In genomic region chr3:135258916-135259315, GRCh38 we compare ENCODE assay signal across 18 cellular contexts.
DNase-seq lines count a peak whose midpoint lies in the region; ATAC-seq, FAIRE-seq and TF ChIP-seq lines count a peak whose summit lies in the region.
"Had no signal": no experiment of that assay in that cellular context is flagged by ENCODE, and none has a peak within 500 bp of the region (broad histone marks: within the 10 kb centered on the region; RNA-seq: fewer than 3 reads in every experiment).

No MANE protein-coding gene starts in this region.

- H3K4ac ChIP-seq in neuronal stem cell (ENCODE audit: low read length) = no peak overlapping the region

- H3K14ac ChIP-seq in neuronal stem cell (ENCODE audit: low read length) = no peak overlapping the region

- H3K79me1 ChIP-seq in neuronal stem cell (ENCODE audit: low read depth, low read length) = no peaks in the 10 kb centered on the region

- H4K91ac ChIP-seq in neuronal stem cell (ENCODE audit: low read depth, low read length, poor library complexity) = no peak overlapping the region

- H2AFZ ChIP-seq in GM23338 (no peak overlapping the region; the same call in 1 of the 2 replicates), neuronal stem cell (ENCODE audit: low read length) (no peak overlapping the region)

- H3K4me1 Mint-ChIP-seq in GM23338 = peaks cover 27% of the 10 kb centered on the region
- H3K4me1 Mint-ChIP-seq in activated T-cell treated with anti-CD3 and anti-CD28 coated beads, Interleukin-2, amount 50 U/mL, for 72 hours (ENCODE audit: low read depth) = no peaks in the 10 kb centered on the region
- no peaks in the 10 kb centered on the region for H3K4me1 Mint-ChIP-seq in activated naive CD4-positive, alpha-beta T cell treated with anti-CD3 and anti-CD28 coated beads for 36 hours (ENCODE audit: low read depth)
- no peaks in the 10 kb centered on the region for H3K4me1 Mint-ChIP-seq in activated T-helper 2 cell treated with anti-CD3 and anti-CD28 coated beads, Interferon-gamma antibody, Interleukin-2, Interleukin-4, amounts not matched to agents 10 μg/mL and 5 μg/mL and 100 μg/mL, durations not matched to agents 14 hours and 24 hours and 36 hours (ENCODE audit: low read depth)
- H3K4me1 Mint-ChIP-seq: B cell had no signal

- 85 to 95% methylated on average over 3 of the region's 3 CpGs for WGBS in lung, 2 donors
- no CpG with 5 or more reads among the region's 3 CpGs for WGBS in neuronal stem cell (ENCODE audit: extremely low coverage in 2 of 2, insufficient read length in 2 of 2, insufficient replicate concordance in 1 of 2), 2 donors

- H3K18ac ChIP-seq in neuronal stem cell (ENCODE audit: low read length) = peak overlapping the region; percentile 76

- CTCF ChIA-PET in activated naive CD4-positive, alpha-beta T cell treated with anti-CD3 and anti-CD28 coated beads for 36 hours (lab: Charles Lee) = no interaction called here

- H3K9me3 Mint-ChIP-seq in GM23338 = peaks cover 13% of the 10 kb centered on the region
- peaks cover 6 to 10% of the 10 kb centered on the region in 2 donors for H3K9me3 Mint-ChIP-seq in activated T-cell treated with anti-CD3 and anti-CD28 coated beads, Interleukin-2, amount 50 U/mL, for 72 hours
- H3K9me3 Mint-ChIP-seq in activated naive CD4-positive, alpha-beta T cell treated with anti-CD3 and anti-CD28 coated beads for 36 hours = peaks cover 3% of the 10 kb centered on the region
- no peaks in the 10 kb centered on the region for H3K9me3 Mint-ChIP-seq in activated T-helper 2 cell treated with anti-CD3 and anti-CD28 coated beads, Interferon-gamma antibody, Interleukin-2, Interleukin-4, amounts not matched to agents 10 μg/mL and 5 μg/mL and 100 μg/mL, durations not matched to agents 14 hours and 24 hours and 36 hours

- H2BK5ac ChIP-seq in neuronal stem cell (ENCODE audit: low read length) = no peak overlapping the region

- H3K9me3 ChIP-seq in lung (ENCODE audit: control insufficient read depth in 2 of 2, insufficient read depth in 1 of 2, low read length in 1 of 2) (peaks cover 0 to 1% of the 10 kb centered on the region in 2 donors), neuronal stem cell (replicated peaks in 1 of 2; ENCODE audit: control insufficient read depth in 2 of 2, insufficient read depth in 1 of 2, low read depth in 1 of 2, low read length in 2 of 2) (no peaks in the 10 kb centered on the region)
- H3K9me3 ChIP-seq: BLaER1 treated with 17β-estradiol and CSF1 and Interleukin-3, amounts not matched to agents 10 nM and 100 nM had no signal

- no peak overlapping the region for H2BK15ac ChIP-seq in neuronal stem cell (ENCODE audit: low read length)

- TF ChIP-seq CTCF in GM23338 (conservative IDR thresholded peaks at IDR 0.05; ENCODE audit: low read depth in 2 of 2) = no peak
- no peak for TF ChIP-seq CTCF in bronchial epithelial cell (IDR thresholded peaks at IDR 0.05; ENCODE audit: insufficient read depth, low read length, severe bottlenecking)
- TF ChIP-seq CTCF in lung (IDR thresholded peaks at IDR 0.05; ENCODE audit: control extremely low read depth, extremely low read depth) = no peak

- H3K4me1 ChIP-seq in GM23338 (ENCODE audit: insufficient read depth) (peaks cover 15% of the 10 kb centered on the region; the same call in 1 of the 2 replicates), lung (ENCODE audit: control insufficient read depth in 2 of 2, insufficient read depth in 2 of 2, low read length in 2 of 2) (no peaks in the 10 kb centered on the region), neuronal stem cell (ENCODE audit: control insufficient read depth in 2 of 2, insufficient read depth in 1 of 2, low read depth in 1 of 2, low read length in 2 of 2) (peaks cover 0 to 5% of the 10 kb centered on the region in 2 donors)
- H3K4me1 ChIP-seq: BLaER1 treated with 17β-estradiol and CSF1 and Interleukin-3, amounts not matched to agents 10 nM and 100 nM had no signal

- no peaks in the 10 kb centered on the region for H3K79me2 ChIP-seq in GM23338 (replicated peaks; ENCODE audit: insufficient read depth)

- no peak overlapping the region for H4K8ac ChIP-seq in neuronal stem cell (ENCODE audit: low read depth, low read length)

- H3K4me2 ChIP-seq in GM23338 (no peak overlapping the region), neuronal stem cell (ENCODE audit: insufficient read depth, low read length, poor library complexity, severe bottlenecking) (no peak overlapping the region)
- H3K4me2 ChIP-seq: BLaER1 treated with 17β-estradiol and CSF1 and Interleukin-3, amounts not matched to agents 10 nM and 100 nM had no signal

- no peaks in the 10 kb centered on the region for H4K20me1 ChIP-seq in GM23338 (replicated peaks; ENCODE audit: insufficient read depth)
- H4K20me1 ChIP-seq: BLaER1 treated with 17β-estradiol and CSF1 and Interleukin-3, amounts not matched to agents 10 nM and 100 nM had no signal

- peaks cover 4% of the 10 kb centered on the region for H3K27me3 Mint-ChIP-seq in GM23338 (ENCODE audit: insufficient read depth, low read depth, poor library complexity)
- peaks cover 7% of the 10 kb centered on the region for H3K27me3 Mint-ChIP-seq in activated T-cell treated with anti-CD3 and anti-CD28 coated beads, Interleukin-2, amount 50 U/mL, for 72 hours (ENCODE audit: low read depth)
- H3K27me3 Mint-ChIP-seq in activated naive CD4-positive, alpha-beta T cell treated with anti-CD3 and anti-CD28 coated beads for 36 hours (ENCODE audit: low read depth) = peaks cover 5% of the 10 kb centered on the region
- no peaks in the 10 kb centered on the region for H3K27me3 Mint-ChIP-seq in activated T-helper 2 cell treated with anti-CD3 and anti-CD28 coated beads, Interferon-gamma antibody, Interleukin-2, Interleukin-4, amounts not matched to agents 10 μg/mL and 5 μg/mL and 100 μg/mL, durations not matched to agents 14 hours and 24 hours and 36 hours (ENCODE audit: low read depth)
- H3K27me3 Mint-ChIP-seq: B cell had no signal

- peaks cover 28% of the 10 kb centered on the region for H3K36me3 Mint-ChIP-seq in GM23338 (ENCODE audit: low read depth)
- no peaks in the 10 kb centered on the region for H3K36me3 Mint-ChIP-seq in activated T-cell treated with anti-CD3 and anti-CD28 coated beads, Interleukin-2, amount 50 U/mL, for 72 hours (ENCODE audit: insufficient read depth in 2 of 2)
- H3K36me3 Mint-ChIP-seq in activated naive CD4-positive, alpha-beta T cell treated with anti-CD3 and anti-CD28 coated beads for 36 hours (ENCODE audit: low read depth) = no peaks in the 10 kb centered on the region
- no peaks in the 10 kb centered on the region for H3K36me3 Mint-ChIP-seq in activated T-helper 2 cell treated with anti-CD3 and anti-CD28 coated beads, Interferon-gamma antibody, Interleukin-2, Interleukin-4, amounts not matched to agents 10 μg/mL and 5 μg/mL and 100 μg/mL, durations not matched to agents 14 hours and 24 hours and 36 hours (ENCODE audit: low read depth)
- H3K36me3 Mint-ChIP-seq: CD8-positive, alpha-beta T cell had no signal

- H3K36me3 ChIP-seq in GM23338 (ENCODE audit: insufficient read depth) = no peaks in the 10 kb centered on the region
- H3K36me3 ChIP-seq in bronchial epithelial cell (ENCODE audit: control insufficient read depth, insufficient read depth, low read length) = no peaks in the 10 kb centered on the region
- no peaks in the 10 kb centered on the region for H3K36me3 ChIP-seq in lung (ENCODE audit: control insufficient read depth in 2 of 2, insufficient read depth in 2 of 2, low read length in 2 of 2)
- no peaks in the 10 kb centered on the region for H3K36me3 ChIP-seq in neuronal stem cell (replicated peaks in 1 of 2; ENCODE audit: control insufficient read depth in 2 of 2, insufficient read depth in 2 of 2, low read length in 2 of 2)
- H3K36me3 ChIP-seq: BLaER1 treated with 17β-estradiol and CSF1 and Interleukin-3, amounts not matched to agents 10 nM and 100 nM had no signal

- no peak for DNase-seq in GM23338 (ENCODE audit: low spot score)
- no peak for DNase-seq in bronchial epithelial cell (ENCODE audit: low read depth)
- peak; percentile 7 for DNase-seq in lung (ENCODE audit: low spot score)
- no peak for DNase-seq in neuronal stem cell (ENCODE audit: low spot score)
- no peak for DNase-seq in activated CD4-positive, alpha-beta T cell treated with anti-CD3 and anti-CD28 coated beads for 1 hour
- no peak for DNase-seq in activated T-cell treated with anti-CD3 and anti-CD28 coated beads, Interleukin-2, amount 50 U/mL, for 72 hours
- DNase-seq in activated naive CD4-positive, alpha-beta T cell treated with anti-CD3 and anti-CD28 coated beads for 36 hours = no peak
- DNase-seq in activated T-helper 2 cell treated with anti-CD3 and anti-CD28 coated beads, Interferon-gamma antibody, Interleukin-2, Interleukin-4, amounts not matched to agents 10 μg/mL and 5 μg/mL and 100 μg/mL, durations not matched to agents 14 hours and 24 hours and 36 hours (ENCODE audit: low spot score) = no peak
- DNase-seq: 8988T; Calu3; CD8-positive, alpha-beta T cell; DMS79 treated with DMSO at 0.1 percent for 48 hours; GF-D8; GOT3; H9 had no signal

- no peak overlapping the region for H3K4me3 Mint-ChIP-seq in GM23338
- no peak overlapping the region for H3K4me3 Mint-ChIP-seq in activated T-cell treated with anti-CD3 and anti-CD28 coated beads, Interleukin-2, amount 50 U/mL, for 72 hours
- no peak overlapping the region for H3K4me3 Mint-ChIP-seq in activated naive CD4-positive, alpha-beta T cell treated with anti-CD3 and anti-CD28 coated beads for 36 hours
- no peak overlapping the region for H3K4me3 Mint-ChIP-seq in activated T-helper 2 cell treated with anti-CD3 and anti-CD28 coated beads, Interferon-gamma antibody, Interleukin-2, Interleukin-4, amounts not matched to agents 10 μg/mL and 5 μg/mL and 100 μg/mL, durations not matched to agents 14 hours and 24 hours and 36 hours (ENCODE audit: low read depth)
- H3K4me3 Mint-ChIP-seq: B cell; CD8-positive, alpha-beta T cell; H9 had no signal

- H3K9ac ChIP-seq in neuronal stem cell (ENCODE audit: low read depth, low read length, poor library complexity) = no peak overlapping the region
- H3K9ac ChIP-seq: BLaER1 treated with 17β-estradiol and CSF1 and Interleukin-3, amounts not matched to agents 10 nM and 100 nM had no signal

- H3K27ac ChIP-seq in GM23338 (ENCODE audit: low read depth) = peak overlapping the region; percentile 32; the same call in 1 of the 2 replicates
- H3K27ac ChIP-seq in lung (ENCODE audit: low read depth in 1 of 2, low read length in 1 of 2) = no peak overlapping the region
- H3K27ac ChIP-seq in neuronal stem cell (replicated peaks; ENCODE audit: low read length) = no peak overlapping the region
- H3K27ac ChIP-seq: BLaER1 treated with 17β-estradiol and CSF1 and Interleukin-3, amounts not matched to agents 10 nM and 100 nM; HL-60 had no signal

- no peak overlapping the region for H2BK12ac ChIP-seq in neuronal stem cell (ENCODE audit: low read length)

- peaks cover 23% of the 10 kb centered on the region for H3K9me2 ChIP-seq in GM23338 (ENCODE audit: insufficient read depth)

- H2BK120ac ChIP-seq in neuronal stem cell (ENCODE audit: low read depth, low read length) = no peak overlapping the region

- no peaks in the 10 kb centered on the region for H3K27me3 ChIP-seq in GM23338 (ENCODE audit: insufficient read depth)
- no peaks in the 10 kb centered on the region for H3K27me3 ChIP-seq in bronchial epithelial cell (ENCODE audit: control insufficient read depth, insufficient read depth, low read length)
- H3K27me3 ChIP-seq in lung (ENCODE audit: control insufficient read depth, insufficient read depth) = no peaks in the 10 kb centered on the region
- no peaks in the 10 kb centered on the region for H3K27me3 ChIP-seq in neuronal stem cell (ENCODE audit: control insufficient read depth in 3 of 3, insufficient read depth in 3 of 3, low read depth in 1 of 3, low read length in 3 of 3)
- H3K27me3 ChIP-seq: BLaER1 treated with 17β-estradiol and CSF1 and Interleukin-3, amounts not matched to agents 10 nM and 100 nM had no signal

- ATAC-seq in GM23338 (no peak), lung (ENCODE audit: insufficient read depth, low FRiP score) (no peak)
- ATAC-seq in activated T-cell treated with anti-CD3 and anti-CD28 coated beads, Interleukin-2, amount 50 U/mL, for 72 hours (replicated peaks in 1 of 2) = no peak
- ATAC-seq: CD8-positive, alpha-beta T cell had no signal

- no peaks in the 10 kb centered on the region for H3F3A ChIP-seq in GM23338 (replicated peaks; ENCODE audit: low read depth)

- H3K4me3 ChIP-seq in GM23338 (no peak overlapping the region), bronchial epithelial cell (ENCODE audit: low read depth, low read length) (no peak overlapping the region), lung (no peak overlapping the region), neuronal stem cell (ENCODE audit: low read length in 2 of 2) (no peak overlapping the region)
- H3K4me3 ChIP-seq: BLaER1 treated with 17β-estradiol and CSF1 and Interleukin-3, amounts not matched to agents 10 nM and 100 nM had no signal

- no peak overlapping the region for H2AK5ac ChIP-seq in neuronal stem cell (ENCODE audit: low read depth, low read length)

- H3K27ac Mint-ChIP-seq in GM23338 = no peak overlapping the region
- H3K27ac Mint-ChIP-seq in activated T-cell treated with anti-CD3 and anti-CD28 coated beads, Interleukin-2, amount 50 U/mL, for 72 hours = no peak overlapping the region
- H3K27ac Mint-ChIP-seq in activated naive CD4-positive, alpha-beta T cell treated with anti-CD3 and anti-CD28 coated beads for 36 hours = no peak overlapping the region
- no peak overlapping the region for H3K27ac Mint-ChIP-seq in activated T-helper 2 cell treated with anti-CD3 and anti-CD28 coated beads, Interferon-gamma antibody, Interleukin-2, Interleukin-4, amounts not matched to agents 10 μg/mL and 5 μg/mL and 100 μg/mL, durations not matched to agents 14 hours and 24 hours and 36 hours
- H3K27ac Mint-ChIP-seq: B cell; CD8-positive, alpha-beta T cell had no signal

- intact Hi-C loops in activated naive CD4-positive, alpha-beta T cell treated with anti-CD3 and anti-CD28 coated beads for 36 hours (cut with micrococcal nuclease) = no loop called here
- intact Hi-C loops in activated T-helper 2 cell treated with anti-CD3 and anti-CD28 coated beads, Interferon-gamma antibody, Interleukin-2, Interleukin-4, amounts not matched to agents 10 μg/mL and 5 μg/mL and 100 μg/mL, durations not matched to agents 14 hours and 24 hours and 36 hours (cut with micrococcal nuclease) = no loop called here

- no peak overlapping the region for H3K23ac ChIP-seq in neuronal stem cell (ENCODE audit: low read depth, low read length, poor library complexity)

- FAIRE-seq in bronchial epithelial cell (lab: Jason Lieb, UNC) = peak; percentile 91
